1 cellular context compared by ENCODE assay signal in genomic region chr2:237701859-237702370, GRCh38.
TF ChIP-seq lines count a peak whose summit lies in the region.

No MANE protein-coding gene starts in this region.

TF ChIP-seq in H1, 55 proteins besides CTCF, POLR2A, EP300 and RAD21 (continued from another document):
- TF ChIP-seq ASH2L (IDR thresholded peaks at IDR 0.05; ENCODE audit: low read length) (no peak), GTF2F1 (IDR thresholded peaks at IDR 0.05; ENCODE audit: borderline replicate concordance, low read depth, low read length) (no peak), SP2 (IDR thresholded peaks at IDR 0.05; ENCODE audit: low read length) (no peak), POLR2AphosphoS5 (IDR thresholded peaks at IDR 0.05; ENCODE audit: low read depth, low read length) (no peak), MAX (IDR thresholded peaks at IDR 0.05) (no peak)
